In the genomic region with DNA sequence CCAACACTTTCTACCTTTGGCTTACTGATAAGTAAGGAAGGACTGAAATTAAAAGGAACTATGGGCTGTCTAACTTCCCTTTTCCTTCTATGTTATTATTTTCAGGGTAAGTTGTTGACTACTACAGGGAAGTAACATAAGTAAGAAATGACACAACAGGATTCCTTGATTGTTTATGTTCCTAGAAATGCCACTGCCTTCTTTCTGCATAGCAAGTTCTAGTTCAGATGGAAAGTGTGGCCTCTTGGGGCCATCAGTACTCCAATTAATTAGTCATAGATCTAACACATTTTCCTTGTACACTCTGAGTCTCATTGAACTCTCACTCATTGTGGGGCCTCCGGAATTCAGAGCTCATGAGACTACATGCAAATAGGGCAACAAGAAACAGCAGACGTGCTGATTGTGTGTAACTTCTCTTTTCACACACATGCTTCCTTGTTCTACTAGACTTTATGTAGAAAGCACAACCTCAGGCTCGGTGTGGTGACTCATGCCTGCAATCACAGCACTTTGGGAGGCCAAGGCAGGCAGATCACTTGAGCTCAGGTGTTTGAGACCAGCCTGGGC, we compare ENCODE assay signal across 9 cellular contexts. TPM values are rescaled to one million over a fixed set of nuclear protein-coding genes. Genes with fewer than 3 reads are reported as not detected.
DNase-seq lines count a peak whose midpoint lies in the region; ATAC-seq and TF ChIP-seq lines count a peak whose summit lies in the region.
"Had no signal": no experiment of that assay in that cellular context is flagged by ENCODE, and none has a peak within 500 bp of the region (broad histone marks: within the 10 kb centered on the region; RNA-seq: fewer than 3 reads in every experiment).

No MANE protein-coding gene starts in this region.

- H3K27me3 ChIP-seq in ascending aorta, result no peaks in the 10 kb centered on the region
- no peaks in the 10 kb centered on the region for H3K27me3 ChIP-seq in sigmoid colon

- H3K36me3 ChIP-seq in ascending aorta (no peaks in the 10 kb centered on the region), sigmoid colon (no peaks in the 10 kb centered on the region)

- no peak for TF ChIP-seq EP300 in sigmoid colon (IDR thresholded peaks at IDR 0.05)

- H3K27ac ChIP-seq in ascending aorta (no peak overlapping the region), sigmoid colon (peak overlapping the region in 1 of 4 donors; percentile 23)

- TF ChIP-seq CTCF in ascending aorta (IDR thresholded peaks at IDR 0.05) (no peak), sigmoid colon (IDR thresholded peaks at IDR 0.05) (no peak)

- peaks cover 4% of the 10 kb centered on the region for H3K27me3 Mint-ChIP-seq in IgD-negative memory B cell

- H3K4me3 Mint-ChIP-seq in IgD-negative memory B cell, result peak overlapping the region; percentile 15 to 70 (median 46)
- H3K4me3 Mint-ChIP-seq: activated naive CD8-positive, alpha-beta T cell treated with anti-CD3 and anti-CD28 coated beads, Interleukin-2, amount 10 ng/mL, durations not matched to agents 7 days and 5 days had no signal

- peak overlapping the region; percentile 28 to 91 (median 89) for H3K27ac Mint-ChIP-seq in IgD-negative memory B cell
- H3K27ac Mint-ChIP-seq: activated naive CD8-positive, alpha-beta T cell treated with anti-CD3 and anti-CD28 coated beads, Interleukin-2, amount 10 ng/mL, durations not matched to agents 7 days and 5 days had no signal

- DNase-seq in EL (peak; percentile 38), ascending aorta (ENCODE audit: low spot score in 2 of 2) (peak; percentile 34 to 65), sigmoid colon (peak; percentile 68), kidney glomerular epithelial cell (lab: John Stamatoyannopoulos, UW) (no peak), nucleus accumbens (lab: John Stamatoyannopoulos, UW) (no peak)
- DNase-seq in activated naive CD4-positive, alpha-beta T cell treated with anti-CD3 and anti-CD28 coated beads, Interleukin-2, amount 50 U/mL, for 16 hours, result no peak
- DNase-seq: activated naive CD8-positive, alpha-beta T cell treated with anti-CD3 and anti-CD28 coated beads, Interleukin-2, amount 10 ng/mL, durations not matched to agents 7 days and 5 days had no signal

- H3K9me3 ChIP-seq in ascending aorta (no peaks in the 10 kb centered on the region), sigmoid colon (no peaks in the 10 kb centered on the region)

- peak; percentile 95 for ATAC-seq in GM21447 (IDR thresholded peaks at IDR 0.05; ENCODE audit: unreplicated experiment)

- no peaks in the 10 kb centered on the region for H3K9me3 Mint-ChIP-seq in IgD-negative memory B cell
- H3K9me3 Mint-ChIP-seq: activated naive CD8-positive, alpha-beta T cell treated with anti-CD3 and anti-CD28 coated beads, Interleukin-2, amount 10 ng/mL, durations not matched to agents 7 days and 5 days had no signal

- H3K4me1 Mint-ChIP-seq in IgD-negative memory B cell, result peaks cover 11 to 15% (median 14%) of the 10 kb centered on the region in 3 donors
- H3K4me1 Mint-ChIP-seq: activated naive CD8-positive, alpha-beta T cell treated with anti-CD3 and anti-CD28 coated beads, Interleukin-2, amount 10 ng/mL, durations not matched to agents 7 days and 5 days had no signal

- intact Hi-C loops in ascending aorta (cut with DNase I) (no loop called here), sigmoid colon (cut with DNase I) (no loop called here)

- H3K36me3 Mint-ChIP-seq in IgD-negative memory B cell, result no peaks in the 10 kb centered on the region
- H3K36me3 Mint-ChIP-seq: activated naive CD8-positive, alpha-beta T cell treated with anti-CD3 and anti-CD28 coated beads, Interleukin-2, amount 10 ng/mL, durations not matched to agents 7 days and 5 days had no signal

- 15 to 44% methylated on average over 3 of the region's 3 CpGs for WGBS in sigmoid colon, 2 donors

- no peak for TF ChIP-seq POLR2A in sigmoid colon (IDR thresholded peaks at IDR 0.05)

- no peaks in the 10 kb centered on the region for H3K4me1 ChIP-seq in ascending aorta
- no peaks in the 10 kb centered on the region for H3K4me1 ChIP-seq in sigmoid colon

- H3K4me3 ChIP-seq in ascending aorta (no peak overlapping the region), sigmoid colon (no peak overlapping the region)

RNA-seq across cellular contexts. Expression of a gene that starts 35.3 kb away (rescaled TPM):
- polyA plus RNA-seq in IgD-negative memory B cell (22.3 TPM), sigmoid colon (10 to 100 TPM; 23.4 to 56.6 (median 36.0) TPM)
- total RNA-seq in ascending aorta (10.6 TPM), sigmoid colon (10 to 100 TPM; 63.5 to 89.5 (median 80.0) TPM)

RNA-seq across cellular contexts. Expression of a gene that starts 42.0 kb away (rescaled TPM):
- 90.2 TPM for polyA plus RNA-seq in IgD-negative memory B cell
- total RNA-seq in ascending aorta, result 32.6 TPM
- 100 to 1,000 TPM; 109 to 170 (median 138) TPM for total RNA-seq in sigmoid colon
- 100 to 1,000 TPM in 1 of 3 donors, 10 to 100 TPM in 2; 72.7 to 111 (median 88.9) TPM for polyA plus RNA-seq in sigmoid colon

Comparison
In these comparisons a context has a peak if more than half of its experiments do, and no peak if none do; other contexts are left out.
1. DNase-seq: peak in EL (single experiment), ascending aorta (2 of 2) and sigmoid colon (single experiment); none in kidney glomerular epithelial cell (single experiment), activated naive CD4-positive, alpha-beta T cell treated with anti-CD3 and anti-CD28 coated beads, Interleukin-2, amount 50 U/mL, for 16 hours (single experiment) and nucleus accumbens (0 of 56).